1 cellular context compared by ENCODE assay signal in the genomic region with DNA sequence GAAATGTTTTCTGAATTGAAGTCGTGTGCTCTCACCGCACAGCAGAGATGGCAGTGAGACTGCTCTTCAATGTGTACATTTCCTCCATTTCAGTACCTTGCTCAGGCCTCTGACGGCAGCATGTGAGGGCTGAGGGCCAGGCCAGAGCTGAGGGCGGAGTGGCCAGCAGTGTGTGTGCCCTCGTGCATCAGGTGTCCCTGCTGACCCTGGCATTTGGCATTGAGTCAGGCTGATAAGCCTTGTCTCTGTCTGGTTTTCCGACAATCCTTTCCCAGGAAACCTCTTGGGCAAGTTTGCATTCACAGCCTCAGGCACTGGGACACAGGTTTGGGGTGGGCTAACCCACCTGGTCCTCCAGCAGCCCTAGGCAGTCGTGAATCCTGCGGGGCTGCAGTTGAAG.
TF ChIP-seq lines count a peak whose summit lies in the region.

No MANE protein-coding gene starts in this region.

TF ChIP-seq in HCT116, 20 proteins besides CTCF, POLR2A, EP300 and RAD21 (continued from another document):
- TF ChIP-seq ZNF274 (IDR thresholded peaks at IDR 0.05; ENCODE audit: low read depth, low read length) (no peak), JUND (IDR thresholded peaks at IDR 0.05) (no peak), SP1 (IDR thresholded peaks at IDR 0.05; ENCODE audit: low read depth) (no peak), SIN3A (IDR thresholded peaks at IDR 0.05; ENCODE audit: low read depth) (no peak), ELF1 (IDR thresholded peaks at IDR 0.05; ENCODE audit: borderline replicate concordance, low read depth) (no peak), FOSL1 (IDR thresholded peaks at IDR 0.05; ENCODE audit: low read depth) (no peak), EZH2phosphoT487 (IDR thresholded peaks at IDR 0.05; ENCODE audit: borderline replicate concordance) (no peak), CBX3 (IDR thresholded peaks at IDR 0.05; ENCODE audit: low read depth) (no peak)
- TF ChIP-seq, protein P1, sequence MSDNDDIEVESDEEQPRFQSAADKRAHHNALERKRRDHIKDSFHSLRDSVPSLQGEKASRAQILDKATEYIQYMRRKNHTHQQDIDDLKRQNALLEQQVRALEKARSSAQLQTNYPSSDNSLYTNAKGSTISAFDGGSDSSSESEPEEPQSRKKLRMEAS (IDR thresholded peaks at IDR 0.05) = no peak; the same call in 1 of the 2 replicates
- TF ChIP-seq, protein P2, sequence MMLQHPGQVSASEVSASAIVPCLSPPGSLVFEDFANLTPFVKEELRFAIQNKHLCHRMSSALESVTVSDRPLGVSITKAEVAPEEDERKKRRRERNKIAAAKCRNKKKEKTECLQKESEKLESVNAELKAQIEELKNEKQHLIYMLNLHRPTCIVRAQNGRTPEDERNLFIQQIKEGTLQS (IDR thresholded peaks at IDR 0.05) = no peak
TF ChIP-seq in HCT116: peak in this region for 0.
